Comparison of ENCODE assay signal across 1 cellular context in the genomic region with DNA sequence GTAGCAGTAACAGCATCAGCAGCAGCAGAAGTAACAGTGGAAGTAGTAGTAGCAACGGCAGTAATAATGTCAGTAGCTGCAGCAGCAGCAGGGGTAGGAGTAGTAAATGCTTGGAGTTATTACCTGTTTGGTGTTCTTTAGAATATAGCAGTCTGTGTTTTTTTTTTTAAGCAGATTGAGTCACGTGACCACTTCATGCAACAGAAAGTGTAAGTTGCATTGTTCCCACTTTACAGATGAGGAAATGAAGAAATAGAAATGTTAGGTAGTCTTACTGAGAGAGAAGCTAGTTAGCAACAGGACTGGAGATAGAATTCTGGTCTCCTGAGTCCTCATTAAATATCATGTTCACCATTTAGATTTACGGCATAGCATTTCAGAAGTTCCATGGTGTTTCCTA.
TF ChIP-seq lines count a peak whose summit lies in the region.

No MANE protein-coding gene starts in this region.

TF ChIP-seq in HepG2, 621 proteins besides CTCF, POLR2A, EP300 and RAD21 (continued from another document):
- TF ChIP-seq EEA1 (CRISPR knock-in tag; IDR thresholded peaks at IDR 0.05; ENCODE audit: borderline replicate concordance) (no peak), DR1 (CRISPR knock-in tag; IDR thresholded peaks at IDR 0.05) (no peak)
- TF ChIP-seq, protein P1, sequence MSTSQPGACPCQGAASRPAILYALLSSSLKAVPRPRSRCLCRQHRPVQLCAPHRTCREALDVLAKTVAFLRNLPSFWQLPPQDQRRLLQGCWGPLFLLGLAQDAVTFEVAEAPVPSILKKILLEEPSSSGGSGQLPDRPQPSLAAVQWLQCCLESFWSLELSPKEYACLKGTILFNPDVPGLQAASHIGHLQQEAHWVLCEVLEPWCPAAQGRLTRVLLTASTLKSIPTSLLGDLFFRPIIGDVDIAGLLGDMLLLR (CRISPR knock-in tag; IDR thresholded peaks at IDR 0.05) = no peak
